In genomic region chr14:105315941-105316562, GRCh38 we compare ENCODE assay signal across 8 cellular contexts. TPM values are rescaled to one million over a fixed set of nuclear protein-coding genes. Genes with fewer than 3 reads are reported as not detected.
DNase-seq lines count a peak whose midpoint lies in the region; ATAC-seq, FAIRE-seq and TF ChIP-seq lines count a peak whose summit lies in the region.

No MANE protein-coding gene starts in this region.

- no peak overlapping the region for H3K27ac ChIP-seq in OCI-LY7 (ENCODE audit: low read depth, low read length, poor library complexity, severe bottlenecking)
- H3K27ac ChIP-seq in endothelial cell of umbilical vein (ENCODE audit: insufficient read depth, low read depth, low read length), result no peak overlapping the region

- H3K4me1 ChIP-seq in OCI-LY7 (ENCODE audit: insufficient read depth, low read length, poor library complexity, severe bottlenecking) (peaks cover 17% of the 10 kb centered on the region), endothelial cell of umbilical vein (ENCODE audit: control insufficient read depth, extremely low read depth, insufficient read depth, low read length) (peaks cover 8% of the 10 kb centered on the region)

- no peaks in the 10 kb centered on the region for H3K9me3 ChIP-seq in OCI-LY7 (ENCODE audit: low read length)
- no peaks in the 10 kb centered on the region for H3K9me3 ChIP-seq in endothelial cell of umbilical vein (replicated peaks; ENCODE audit: control insufficient read depth, insufficient read depth, low read length)

- FAIRE-seq in endothelial cell of umbilical vein (lab: Jason Lieb, UNC), result peak; percentile 24

- POLR2A ChIA-PET in OCI-LY7 (lab: Charles Lee) (no interaction called here), endothelial cell of umbilical vein (lab: Charles Lee) (no interaction called here)

- BruUV-seq in OCI-LY7 (replicated peaks; lab: Mats Ljungman, UMichigan) (no TSS peak), endothelial cell of umbilical vein (replicated peaks; lab: Mats Ljungman, UMichigan) (no TSS peak)

- no peaks in the 10 kb centered on the region for H3K9me2 ChIP-seq in OCI-LY7 (ENCODE audit: insufficient read depth, low read length)

- ATAC-seq in GM21737 (IDR thresholded peaks at IDR 0.05; ENCODE audit: unreplicated experiment), result no peak
- no peak for ATAC-seq in GM19023 (IDR thresholded peaks at IDR 0.05; ENCODE audit: unreplicated experiment)
- no peak for ATAC-seq in GM18517 (IDR thresholded peaks at IDR 0.05; ENCODE audit: unreplicated experiment)

- dilution Hi-C loops in endothelial cell of umbilical vein (cut with MboI; ENCODE audit: extremely low pct_ligation_motif_present, low sequenced_read_pairs), result no loop called here

- H3K79me2 ChIP-seq in OCI-LY7 (ENCODE audit: insufficient read depth, low read depth, low read length) (no peaks in the 10 kb centered on the region), endothelial cell of umbilical vein (ENCODE audit: control insufficient read depth, insufficient read depth, low read length) (peaks cover 8% of the 10 kb centered on the region)

- H3K9ac ChIP-seq in endothelial cell of umbilical vein (replicated peaks; ENCODE audit: extremely low read depth, insufficient read depth, low read length), result no peak overlapping the region

- H3K9me1 ChIP-seq in endothelial cell of umbilical vein (replicated peaks; ENCODE audit: control insufficient read depth, extremely low read depth, insufficient read depth, low read length), result no peaks in the 10 kb centered on the region

- no peak for TF ChIP-seq POLR2A in endothelial cell of umbilical vein (IDR thresholded peaks at IDR 0.05; ENCODE audit: low read depth, low read length)

- H3K4me2 ChIP-seq in OCI-LY7 (ENCODE audit: low read length), result peak overlapping the region; percentile 78
- peak overlapping the region; percentile 32 for H3K4me2 ChIP-seq in endothelial cell of umbilical vein (ENCODE audit: insufficient read depth, low read length)

- intact Hi-C loops in OCI-LY7 (cut with micrococcal nuclease; ENCODE audit: unreplicated experiment), result no loop called here
- intact Hi-C loops in endothelial cell of umbilical vein (cut with micrococcal nuclease), result no loop called here
- intact Hi-C loops in posterior vena cava (cut with DNase I), result no loop called here

- DNase-seq in EL (peak; percentile 46), OCI-LY7 (ENCODE audit: low spot score) (no peak), endothelial cell of umbilical vein (ENCODE audit: low read depth, low spot score) (no peak), posterior vena cava (ENCODE audit: low spot score) (peak; percentile 81), dedifferentiated amniotic fluid mesenchymal stem cell (ENCODE audit: extremely low spot score) (no peak)

- TF ChIP-seq CTCF in OCI-LY7 (conservative IDR thresholded peaks at IDR 0.05; ENCODE audit: low read length) (no peak), endothelial cell of umbilical vein (IDR thresholded peaks at IDR 0.05; ENCODE audit: extremely low read depth in 1 of 2, insufficient read depth in 1 of 2, low read depth in 1 of 2, low read length in 2 of 2) (no peak)

- CTCF ChIA-PET in OCI-LY7 (lab: Charles Lee; ENCODE audit: unreplicated experiment) (interaction anchor here (0.9 kb wide), 1 partner anchor 15 kb away, joined by 3 read pairs; no protein-coding TSS in a partner anchor), endothelial cell of umbilical vein (lab: Charles Lee) (interaction anchor here (1.1 to 2.0 kb wide), 2 partner anchors 36 to 132 kb away, joined by 3 to 12 read pairs; no protein-coding TSS in a partner anchor)

- H4K20me1 ChIP-seq in OCI-LY7 (ENCODE audit: insufficient read depth, low read length) (no peaks in the 10 kb centered on the region), endothelial cell of umbilical vein (replicated peaks; ENCODE audit: control insufficient read depth, extremely low read depth, insufficient read depth, low read length) (no peaks in the 10 kb centered on the region)

- H3K4me3 ChIP-seq in OCI-LY7 (ENCODE audit: low read depth, low read length, poor library complexity, severe bottlenecking), result peak overlapping the region; percentile 74
- peak overlapping the region in 1 of 3 experiments; percentile 61 for H3K4me3 ChIP-seq in endothelial cell of umbilical vein (replicated peaks in 1 of 3; ENCODE audit: insufficient read depth in 1 of 3, low read depth in 1 of 3, low read length in 3 of 3)

- H2AFZ ChIP-seq in OCI-LY7 (ENCODE audit: low read length) (no peak overlapping the region), endothelial cell of umbilical vein (ENCODE audit: low read depth, low read length) (no peak overlapping the region)

- H3K27me3 ChIP-seq in endothelial cell of umbilical vein (ENCODE audit: control insufficient read depth in 2 of 2, insufficient read depth in 2 of 2, low read length in 2 of 2), result no peaks in the 10 kb centered on the region

- no peaks in the 10 kb centered on the region for H3K36me3 ChIP-seq in OCI-LY7 (ENCODE audit: insufficient read depth, low read length)
- no peaks in the 10 kb centered on the region for H3K36me3 ChIP-seq in endothelial cell of umbilical vein (ENCODE audit: control insufficient read depth in 2 of 2, extremely low read depth in 1 of 2, insufficient read depth in 2 of 2, low read length in 2 of 2)

TF ChIP-seq in endothelial cell of umbilical vein, 7 proteins besides CTCF, POLR2A, EP300 and RAD21:
- TF ChIP-seq FOS (IDR thresholded peaks at IDR 0.05; ENCODE audit: borderline replicate concordance, insufficient read depth, low read length), result no peak
- TF ChIP-seq GATA2 (IDR thresholded peaks at IDR 0.05; ENCODE audit: insufficient read depth, insufficient read length, low read depth, low read length), result no peak
- TF ChIP-seq, protein P1, sequence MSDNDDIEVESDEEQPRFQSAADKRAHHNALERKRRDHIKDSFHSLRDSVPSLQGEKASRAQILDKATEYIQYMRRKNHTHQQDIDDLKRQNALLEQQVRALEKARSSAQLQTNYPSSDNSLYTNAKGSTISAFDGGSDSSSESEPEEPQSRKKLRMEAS (IDR thresholded peaks at IDR 0.05; ENCODE audit: insufficient read depth, insufficient read length), result no peak
- no peak for TF ChIP-seq MYC (IDR thresholded peaks at IDR 0.05; ENCODE audit: low read depth, low read length)
- no peak for TF ChIP-seq JUN (IDR thresholded peaks at IDR 0.05; ENCODE audit: borderline replicate concordance, insufficient read depth, insufficient read length, low read depth)
- TF ChIP-seq EZH2 (IDR thresholded peaks at IDR 0.05; ENCODE audit: borderline replicate concordance, low read depth, low read length, severe bottlenecking), result no peak
- TF ChIP-seq POLR2AphosphoS5 (IDR thresholded peaks at IDR 0.05; ENCODE audit: insufficient read depth, low read depth, low read length), result no peak
TF ChIP-seq in endothelial cell of umbilical vein: peak in this region for 0.

RNA-seq across cellular contexts. Expression of gene PACS2, which starts 1.5 kb away (rescaled TPM):
- total RNA-seq in OCI-LY7 (2014; rRNA removed; shearing (Covaris generic)), result 35.3 and 46.9 TPM in 2 replicates
- 45.4 and 47.3 TPM in 2 replicates for total RNA-seq in OCI-LY7 (2022)
- 80.1 and 86.3 TPM in 2 replicates for total RNA-seq in endothelial cell of umbilical vein
- polyA plus RNA-seq in endothelial cell of umbilical vein, result 52.6 and 52.7 TPM in 2 replicates
- 31.1 and 47.8 TPM in 2 replicates for polyA plus RNA-seq in endothelial cell of umbilical vein (2011; cell fraction: cytosol; rRNA removed)
- 192 and 247 TPM in 2 replicates for polyA plus RNA-seq in endothelial cell of umbilical vein (2011; cell fraction: nucleus; rRNA removed)
- polyA plus RNA-seq in endothelial cell of umbilical vein (2012), result 36.5 and 56.0 TPM in 2 replicates
- polyA minus RNA-seq in endothelial cell of umbilical vein, result 36.0 and 66.4 TPM in 2 replicates
- polyA minus RNA-seq in endothelial cell of umbilical vein (2011; cell fraction: cytosol; rRNA and poly(A)+ RNA removed), result 14.6 TPM
- polyA minus RNA-seq in endothelial cell of umbilical vein (2011; cell fraction: nucleus; rRNA and poly(A)+ RNA removed), result 53.1 and 93.3 TPM in 2 replicates
- 10 to 100 TPM; 61.3 to 69.4 TPM for total RNA-seq in posterior vena cava

RNA-seq across cellular contexts. Expression of gene BRF1, which starts 15.3 kb away (rescaled TPM):
- 23.7 and 25.5 TPM in 2 replicates for total RNA-seq in OCI-LY7 (2014; rRNA removed; shearing (Covaris generic))
- total RNA-seq in OCI-LY7 (2022) (26.4 and 27.0 TPM in 2 replicates), endothelial cell of umbilical vein (37.9 and 47.2 TPM in 2 replicates), posterior vena cava (10 to 100 TPM; 18.8 to 19.4 TPM)
- 18.6 and 19.0 TPM in 2 replicates for polyA plus RNA-seq in endothelial cell of umbilical vein
- 9.4 and 13.0 TPM in 2 replicates for polyA plus RNA-seq in endothelial cell of umbilical vein (2011; cell fraction: cytosol; rRNA removed)
- 40.7 and 43.6 TPM in 2 replicates for polyA plus RNA-seq in endothelial cell of umbilical vein (2011; cell fraction: nucleus; rRNA removed)
- 14.4 and 15.7 TPM in 2 replicates for polyA plus RNA-seq in endothelial cell of umbilical vein (2012)
- polyA minus RNA-seq in endothelial cell of umbilical vein, result 24.1 and 26.7 TPM in 2 replicates
- 14.3 TPM for polyA minus RNA-seq in endothelial cell of umbilical vein (2011; cell fraction: cytosol; rRNA and poly(A)+ RNA removed)
- polyA minus RNA-seq in endothelial cell of umbilical vein (2011; cell fraction: nucleus; rRNA and poly(A)+ RNA removed), result 39.8 and 59.1 TPM in 2 replicates

Comparison
In these comparisons a context has a peak if more than half of its experiments do, and no peak if none do; other contexts are left out.
1. DNase-seq: peak in EL (single experiment) and posterior vena cava (single experiment); none in OCI-LY7 (single experiment), endothelial cell of umbilical vein (single experiment) and dedifferentiated amniotic fluid mesenchymal stem cell (single experiment).